In the genomic region with DNA sequence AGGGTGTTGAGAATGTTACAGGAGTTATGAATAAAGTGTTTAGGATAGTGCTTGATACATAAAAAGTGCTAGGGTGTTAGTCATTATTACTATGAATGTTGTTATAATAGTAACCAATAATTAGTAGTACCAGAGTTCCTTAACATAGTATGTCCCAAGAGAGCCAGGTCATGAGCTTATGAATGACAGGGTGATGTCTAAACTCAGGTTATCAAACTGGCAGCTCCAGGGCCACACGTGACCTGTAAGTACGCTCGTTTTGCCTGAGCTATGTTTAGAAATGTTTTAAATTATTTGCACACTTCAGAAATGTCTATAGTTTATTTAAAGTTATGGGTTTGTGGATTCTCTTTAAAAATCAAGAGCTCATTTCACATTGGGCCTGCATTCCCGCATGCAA, we compare ENCODE assay signal across 19 cellular contexts. TPM values are rescaled to one million over a fixed set of nuclear protein-coding genes. Genes with fewer than 3 reads are reported as not detected.
DNase-seq lines count a peak whose midpoint lies in the region; ATAC-seq, FAIRE-seq and TF ChIP-seq lines count a peak whose summit lies in the region.
"Had no signal": no experiment of that assay in that cellular context is flagged by ENCODE, and none has a peak within 500 bp of the region (broad histone marks: within the 10 kb centered on the region; RNA-seq: fewer than 3 reads in every experiment).

No MANE protein-coding gene starts in this region.

- H3K4me3 ChIP-seq in left ventricle myocardium inferior: no peak overlapping the region
- no peak overlapping the region for H3K4me3 ChIP-seq in heart right ventricle
- peak overlapping the region; percentile 28 for H3K4me3 ChIP-seq in Karpas-422 (ENCODE audit: low read length)
- H3K4me3 ChIP-seq in GM12878: no peak overlapping the region
- H3K4me3 ChIP-seq in neutrophil (ENCODE audit: low read depth in 1 of 2, low read length in 1 of 2): no peak overlapping the region

- BruUV-seq in GM12878 (replicated peaks; lab: Mats Ljungman, UMichigan): no TSS peak

- CTCF ChIA-PET in GM12878 (lab: Yijun Ruan, JAX): interaction anchor here (0.8 to 3.6 kb wide), 13 partner anchors 10 to 1379 kb away, joined by 3 to 42 read pairs (median 4); no protein-coding TSS in a partner anchor

- H3K79me2 ChIP-seq in Karpas-422 (ENCODE audit: low read length): no peaks in the 10 kb centered on the region
- H3K79me2 ChIP-seq in GM12878 (ENCODE audit: control insufficient read depth, insufficient read depth, low read length): no peaks in the 10 kb centered on the region

- RAD21 ChIA-PET in GM12878 (lab: Charles Lee; ENCODE audit: unreplicated experiment): interaction anchor here (0.8 to 1.1 kb wide), 5 partner anchors 144 to 459 kb away, joined by 3 read pairs; no protein-coding TSS in a partner anchor

- no peaks in the 10 kb centered on the region for H3K36me3 ChIP-seq in left ventricle myocardium inferior
- H3K36me3 ChIP-seq in heart right ventricle: no peaks in the 10 kb centered on the region
- no peaks in the 10 kb centered on the region for H3K36me3 ChIP-seq in Karpas-422 (ENCODE audit: insufficient read depth, low read length)
- no peaks in the 10 kb centered on the region for H3K36me3 ChIP-seq in GM12878 (ENCODE audit: control insufficient read depth in 2 of 2, insufficient read depth in 2 of 2, low read length in 1 of 2)
- no peaks in the 10 kb centered on the region for H3K36me3 ChIP-seq in neutrophil
- H3K36me3 ChIP-seq: BE2C had no signal

- H3K4me2 ChIP-seq in Karpas-422 (ENCODE audit: low read depth, low read length, poor library complexity, severe bottlenecking) (peak overlapping the region; percentile 54), GM12878 (ENCODE audit: control insufficient read depth, insufficient read depth) (no peak overlapping the region)

- H4K20me1 ChIP-seq in Karpas-422 (ENCODE audit: insufficient read depth, low read depth, low read length) (no peaks in the 10 kb centered on the region), GM12878 (ENCODE audit: control insufficient read depth, insufficient read depth) (no peaks in the 10 kb centered on the region)

- WGBS in heart right ventricle, 2 donors: 47 to 48% methylated on average over 4 of the region's 4 CpGs
- 25% methylated on average over 4 of the region's 4 CpGs for WGBS in GM12878 (ENCODE audit: insufficient coverage, insufficient replicate concordance, low lambda C conversion rate, missing lambda C conversion rate)

- H2AFZ ChIP-seq in Karpas-422 (ENCODE audit: low read length) (0 out of 2 replicates have a peak overlapping the region, but pooled peaks have one; percentile 62), GM12878 (ENCODE audit: control insufficient read depth, low read depth, low read length) (no peak overlapping the region)

- H3K27me3 ChIP-seq in left ventricle myocardium inferior (ENCODE audit: low read depth) (no peaks in the 10 kb centered on the region), heart right ventricle (peaks cover 0 to 6% (median 0%) of the 10 kb centered on the region in 7 donors), Karpas-422 (ENCODE audit: low read length) (no peaks in the 10 kb centered on the region), GM12878 (replicated peaks in 1 of 2; ENCODE audit: control insufficient read depth in 2 of 2, insufficient read depth in 2 of 2, low read length in 1 of 2) (no peaks in the 10 kb centered on the region), neutrophil (no peaks in the 10 kb centered on the region)
- H3K27me3 ChIP-seq: BE2C had no signal

- H3K4me1 ChIP-seq in left ventricle myocardium inferior (peaks cover 9% of the 10 kb centered on the region), heart right ventricle (peaks cover 0 to 7% (median 0%) of the 10 kb centered on the region in 9 donors), Karpas-422 (ENCODE audit: low read length) (peaks cover 50% of the 10 kb centered on the region), GM12878 (ENCODE audit: control insufficient read depth, insufficient read depth, low read length) (peaks cover 5% of the 10 kb centered on the region; the same call in 1 of the 2 replicates), neutrophil (ENCODE audit: control insufficient read depth in 1 of 2, insufficient read depth in 1 of 2, low read depth in 1 of 2, low read length in 1 of 2) (peaks cover 17 to 18% of the 10 kb centered on the region in 2 experiments)
- H3K4me1 ChIP-seq: BE2C, Caco-2 had no signal

- POLR2A ChIA-PET in GM12878 (lab: Charles Lee): interaction anchor here (1.6 kb wide), 1 partner anchor 9 kb away, joined by 3 read pairs; no protein-coding TSS in a partner anchor

- H3K9me3 ChIP-seq in left ventricle myocardium inferior (replicated peaks) (no peaks in the 10 kb centered on the region), heart right ventricle (no peaks in the 10 kb centered on the region), Karpas-422 (ENCODE audit: low read length) (no peaks in the 10 kb centered on the region), GM12878 (replicated peaks; ENCODE audit: control insufficient read depth, insufficient read depth, low read length) (no peaks in the 10 kb centered on the region), neutrophil (no peaks in the 10 kb centered on the region)
- H3K9me3 ChIP-seq: BE2C, Caco-2 had no signal

- no peak for FAIRE-seq in GM12878 (lab: Jason Lieb, UNC)
- FAIRE-seq: A204.1, D721Med had no signal

- TF ChIP-seq RAD21 in GM12878 (IDR thresholded peaks at IDR 0.05; ENCODE audit: insufficient read depth, low read depth, low read length): no peak

- H3K9me2 ChIP-seq in Karpas-422 (replicated peaks; ENCODE audit: insufficient read depth, low read length): no peaks in the 10 kb centered on the region

- no peak for TF ChIP-seq POLR2A in GM12878 (IDR thresholded peaks at IDR 0.05; ENCODE audit: low read depth, low read length)

- SMC1A ChIA-PET in GM12878 (lab: Charles Lee; ENCODE audit: uncharacterized antibody, unreplicated experiment): interaction anchor here (0.5 to 3.7 kb wide), 12 partner anchors 10 to 548 kb away, joined by 3 to 14 read pairs (median 3); no protein-coding TSS in a partner anchor

- TF ChIP-seq CTCF in left ventricle myocardium inferior (IDR thresholded peaks at IDR 0.05; ENCODE audit: borderline replicate concordance) (no peak), heart right ventricle (IDR thresholded peaks at IDR 0.05) (no peak), GM12878 (IDR thresholded peaks at IDR 0.05 in 2 of 3, conservative IDR thresholded peaks at IDR 0.05 in 1 of 3; ENCODE audit: control insufficient read depth in 2 of 3, extremely low read depth in 1 of 3, insufficient read depth in 1 of 3, low read depth in 3 of 3, low read length in 3 of 3) (no peak), neutrophil (IDR thresholded peaks at IDR 0.05) (no peak)

- in situ Hi-C loops in GM12878 (cut with MboI): no loop called here

- H3K27ac ChIP-seq in left ventricle myocardium inferior (replicated peaks) (peak overlapping the region; percentile 33), heart right ventricle (no peak overlapping the region), Karpas-422 (ENCODE audit: low read length) (peak overlapping the region; percentile 90), GM12878 (ENCODE audit: control insufficient read depth, insufficient read depth) (no peak overlapping the region), neutrophil (peak overlapping the region; percentile 50)
- H3K27ac ChIP-seq: C4-2B, HL-60 had no signal

- intact Hi-C loops in left ventricle myocardium inferior (cut with micrococcal nuclease): no loop called here
- intact Hi-C loops in heart right ventricle (cut with DNase I): loop anchor here in 9 of 10 donors (5.0 to 10.0 kb wide), 7 partner anchors 162 to 529 kb away; a partner anchor contains a TSS
- intact Hi-C loops in GM12878 (cut with micrococcal nuclease; ENCODE audit: unreplicated experiment): loop anchor here (5.0 to 10.0 kb wide), 3 partner anchors 288 to 1388 kb away; no protein-coding TSS in a partner anchor

- no peak for DNase-seq in left ventricle myocardium inferior
- no peak for DNase-seq in heart right ventricle
- peak; percentile 72 for DNase-seq in Karpas-422
- no peak for DNase-seq in GM12878 (ENCODE audit: low read depth, low spot score)
- DNase-seq in NCI-H2171 (lab: John Stamatoyannopoulos, UW): no peak
- DNase-seq: ACHN; BE2C; Caco-2; CD4-positive, alpha-beta T cell; GDM1; GOT3; H7; HFFc6 had no signal

- no peak for TF ChIP-seq EP300 in GM12878 (IDR thresholded peaks at IDR 0.05; ENCODE audit: borderline replicate concordance in 1 of 2, control insufficient read depth in 1 of 2, low read depth in 2 of 2, low read length in 2 of 2)

- H3K9ac ChIP-seq in Karpas-422 (ENCODE audit: low read length) (peak overlapping the region; percentile 37), GM12878 (ENCODE audit: control insufficient read depth, insufficient read depth, low read length) (no peak overlapping the region)

- no peak for ATAC-seq in heart right ventricle
- ATAC-seq in GM12878: no peak
- ATAC-seq in GM21360 (IDR thresholded peaks at IDR 0.05; ENCODE audit: unreplicated experiment): no peak

RNA-seq across cellular contexts. Expression of a gene that starts 14.1 kb away (rescaled TPM):
- total RNA-seq in left ventricle myocardium inferior (0.47 TPM), heart right ventricle (1 to 10 TPM in 9 of 10 donors, under 1 TPM in 1; 0.96 to 7.3 (median 2.3) TPM), GM12878 (2014; rRNA removed) (not detected in 2 replicates), GM12878 (2014; rRNA removed; fragmentation: Illumina TruSeq; extraction: Trizol) (0.09 TPM in 1 of 2 replicates, not detected in the other), GM12878 (2021) (0.85 TPM in 1 of 2 replicates, not detected in the other)
- polyA plus RNA-seq in heart right ventricle (under 1 TPM; 0.12 to 0.95 TPM), GM12878 (2011; rRNA removed) (0.03 and 0.05 TPM in 2 replicates), GM12878 (2014; fragmentation: Illumina TruSeq; extraction: Trizol) (not detected in 2 replicates), GM12878 (2014; fragmentation: Nextera tagmentation; extraction: Ambion mirVana) (not detected), GM12878 (2014; rRNA removed) (0.03 and 0.50 TPM in 2 replicates), GM12878 (2016; fragmentation: Nextera tagmentation; extraction: Ambion mirVana) (not detected)
- 0.07 and 4.5 TPM in 2 replicates for total RNA-seq in Karpas-422 (2014; rRNA removed; shearing (Covaris generic); ENCODE audit: low replicate concordance)
- total RNA-seq in GM12878 (2013; cell fraction: nucleolus; rRNA removed): not detected in 2 replicates
- not detected for polyA plus RNA-seq in GM12878 (2011; ENCODE audit: low read depth)
- polyA plus RNA-seq in GM12878 (2011; cell fraction: cytosol; rRNA removed): 0.02 TPM in 1 of 2 replicates, not detected in the other
- 0.03 TPM in 1 of 2 replicates, not detected in the other for polyA plus RNA-seq in GM12878 (2011; cell fraction: nucleus; rRNA removed)
- 0.14 and 0.19 TPM in 2 replicates for polyA plus RNA-seq in GM12878 (2012)
- not detected in 2 replicates for polyA minus RNA-seq in GM12878 (2011; rRNA and poly(A)+ RNA removed)
- not detected in 2 replicates for polyA minus RNA-seq in GM12878 (2011; cell fraction: cytosol; rRNA and poly(A)+ RNA removed)
- 0.12 TPM in 1 of 2 replicates, not detected in the other for polyA minus RNA-seq in GM12878 (2011; cell fraction: nucleus; rRNA and poly(A)+ RNA removed)

Comparison
In these comparisons a context has a peak if more than half of its experiments do, and no peak if none do; other contexts are left out.
1. H3K27ac ChIP-seq: peak in left ventricle myocardium inferior (single experiment), Karpas-422 (single experiment) and neutrophil (single experiment); none in heart right ventricle (0 of 10) and GM12878 (single experiment).